8 cellular contexts compared by ENCODE assay signal in the genomic region with DNA sequence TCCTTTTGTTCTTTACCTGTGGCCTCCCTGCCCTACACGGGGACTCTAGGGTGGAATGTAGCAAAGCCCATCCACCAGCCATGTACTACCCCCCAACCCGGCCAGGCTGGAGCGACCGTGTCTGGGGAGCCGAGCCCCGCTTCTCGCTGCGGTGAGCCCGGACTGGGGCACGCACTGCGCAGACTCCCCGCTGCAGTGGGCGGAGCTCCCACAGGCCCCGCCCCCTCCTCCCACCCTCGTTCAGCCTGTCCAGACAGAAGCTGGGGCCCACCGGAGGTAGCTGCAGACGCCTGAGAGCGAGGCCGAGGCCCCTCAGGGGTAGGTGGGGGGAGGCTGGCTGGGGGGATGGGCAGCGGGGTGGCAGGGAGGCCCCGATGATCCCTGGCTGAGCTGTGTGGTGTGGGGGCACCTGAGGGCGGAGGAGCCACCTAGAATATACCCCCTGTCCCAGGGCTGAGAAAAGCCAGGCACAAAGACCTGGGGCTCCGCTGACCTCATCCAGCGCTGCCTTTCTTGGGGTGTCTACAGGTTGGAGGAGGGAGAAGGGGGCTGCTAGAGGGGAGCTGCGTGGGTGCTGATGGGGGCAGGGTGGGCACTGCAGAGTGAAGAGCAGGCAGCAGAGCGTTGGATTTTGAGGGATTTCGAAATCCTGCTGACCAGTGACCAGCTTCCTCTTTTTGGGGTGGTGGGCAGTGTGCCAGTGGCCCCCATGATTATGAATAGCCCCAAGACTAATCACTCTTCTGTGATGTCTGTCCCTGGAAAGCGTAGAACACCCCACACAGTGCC. TPM values are rescaled to one million over a fixed set of nuclear protein-coding genes. Genes with fewer than 3 reads are reported as not detected.
DNase-seq lines count a peak whose midpoint lies in the region; TF ChIP-seq lines count a peak whose summit lies in the region.

No MANE protein-coding gene starts in this region.

- CTCF ChIA-PET in HEK293T (lab: Yijun Ruan, JAX) = interaction anchor here (0.6 to 0.7 kb wide), 2 partner anchors 99 to 237 kb away, joined by 3 read pairs; no protein-coding TSS in a partner anchor

- DNase-seq in AG08395 (ENCODE audit: low spot score) (peak; percentile 89), HEK293T (ENCODE audit: extremely low spot score) (peak; percentile 79), lung microvascular endothelial cell (ENCODE audit: low read depth in 2 of 2) (peak; percentile 53 to 75), NCI-H524 treated with DMSO at 0.1 percent for 48 hours (lab: John Stamatoyannopoulos, UW) (no peak), NCI-H748 treated with DMSO at 0.1 percent for 48 hours (lab: John Stamatoyannopoulos, UW) (no peak)
- peak; percentile 47 for DNase-seq in activated CD4-positive, CD25-positive, alpha-beta regulatory T cell treated with anti-CD3 and anti-CD28 coated beads, Interleukin-2, amount 50 U/mL, for 72 hours
- peak; percentile 14 for DNase-seq in effector CD8-positive, alpha-beta T cell (lab: John Stamatoyannopoulos, UW)
- peak in 2 of 3 experiments; percentile 9 to 20 for DNase-seq in stimulated activated CD4-positive, alpha-beta T cell treated with anti-CD3 and anti-CD28 coated beads, TNF-alpha, amount 100 ng/mL, for 4 hours (ENCODE audit: low read depth in 3 of 3)

- POLR2A ChIA-PET in HEK293T (lab: Yijun Ruan, JAX) = interaction anchor here (1.1 kb wide), 1 partner anchor 60 kb away, joined by 3 read pairs; no protein-coding TSS in a partner anchor

TF ChIP-seq in HEK293T, 16 proteins besides CTCF, POLR2A, EP300 and RAD21:
- no peak for TF ChIP-seq NFRKB (IDR thresholded peaks at IDR 0.05)
- TF ChIP-seq FOXA1 (IDR thresholded peaks at IDR 0.05) = no peak

RNA-seq across cellular contexts. Expression of a gene that starts 17.3 kb away (rescaled TPM):
- 87.6 and 128 TPM in 2 replicates for total RNA-seq in lung microvascular endothelial cell

RNA-seq across cellular contexts. Expression of a gene that starts 17.6 kb away (rescaled TPM):
- 4.1 and 6.5 TPM in 2 replicates for total RNA-seq in lung microvascular endothelial cell

RNA-seq across cellular contexts. Expression of a gene that starts 24.2 kb away (rescaled TPM):
- under 0.01 TPM in 1 of 2 replicates, not detected in the other for total RNA-seq in lung microvascular endothelial cell

RNA-seq across cellular contexts. Expression of a gene that starts 47.4 kb away (rescaled TPM):
- total RNA-seq in lung microvascular endothelial cell = 0.87 and 1.2 TPM in 2 replicates

RNA-seq across cellular contexts. Expression of a gene that starts 60.0 kb away (rescaled TPM):
- 15.7 and 27.8 TPM in 2 replicates for total RNA-seq in lung microvascular endothelial cell

Comparison
In these comparisons a context has a peak if more than half of its experiments do, and no peak if none do; other contexts are left out.
1. DNase-seq: peak in AG08395 (single experiment), HEK293T (single experiment), activated CD4-positive, CD25-positive, alpha-beta regulatory T cell treated with anti-CD3 and anti-CD28 coated beads, Interleukin-2, amount 50 U/mL, for 72 hours (single experiment), effector CD8-positive, alpha-beta T cell (single experiment), lung microvascular endothelial cell (2 of 2) and stimulated activated CD4-positive, alpha-beta T cell treated with anti-CD3 and anti-CD28 coated beads, TNF-alpha, amount 100 ng/mL, for 4 hours (2 of 3); none in NCI-H524 treated with DMSO at 0.1 percent for 48 hours (single experiment) and NCI-H748 treated with DMSO at 0.1 percent for 48 hours (single experiment).